In the genomic region with DNA sequence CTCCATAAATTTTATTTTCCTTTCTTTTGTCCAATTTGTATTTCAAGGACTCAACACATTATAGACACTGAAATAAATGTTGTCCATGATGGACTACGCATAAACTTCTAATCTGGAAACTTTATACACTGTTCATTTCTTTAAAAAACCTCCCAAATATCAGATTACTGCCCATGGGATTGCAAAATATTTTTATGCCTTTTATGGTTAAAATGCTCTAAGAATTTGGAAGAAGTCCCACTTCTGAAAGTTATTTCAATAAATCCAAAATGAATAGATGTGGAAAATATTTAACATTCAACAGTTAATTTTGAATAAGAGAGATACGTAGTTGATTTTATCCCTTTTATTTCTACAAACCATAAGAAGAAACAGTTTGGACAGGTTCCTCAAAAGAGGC, we compare ENCODE assay signal across 26 cellular contexts. TPM values are rescaled to one million over a fixed set of nuclear protein-coding genes. Genes with fewer than 3 reads are reported as not detected.
DNase-seq lines count a peak whose midpoint lies in the region; ATAC-seq and TF ChIP-seq lines count a peak whose summit lies in the region.
"Had no signal": no experiment of that assay in that cellular context is flagged by ENCODE, and none has a peak within 500 bp of the region (broad histone marks: within the 10 kb centered on the region; RNA-seq: fewer than 3 reads in every experiment).

No MANE protein-coding gene starts in this region.

- no peaks in the 10 kb centered on the region for H3K36me3 ChIP-seq in osteoblast (ENCODE audit: insufficient read depth, low read length)

- H3K27ac ChIP-seq in osteoblast (ENCODE audit: low read depth, low read length) = no peak overlapping the region
- H3K27ac ChIP-seq: HL-60 had no signal

- H4K20me1 ChIP-seq in osteoblast (ENCODE audit: insufficient read depth, low read length) = no peaks in the 10 kb centered on the region

- DNase-seq in AG10803 (ENCODE audit: low read depth) (peak; percentile 33), astrocyte of the cerebellum (ENCODE audit: low read depth) (peak; percentile 3), fibroblast of peridontal ligament (ENCODE audit: extremely low read depth) (peak; percentile 85), osteoblast (ENCODE audit: insufficient read length, low spot score, missing footprints) (no peak), NCI-H345 treated with DMSO at 0.1 percent for 48 hours (lab: John Stamatoyannopoulos, UW; ENCODE audit: unreplicated experiment) (no peak), left lobe of liver (ENCODE audit: low spot score) (no peak), NCI-H1930 (lab: John Stamatoyannopoulos, UW) (no peak)
- DNase-seq: 8988T, DMS53, EL, GF-D8, KBM-7, NCI-H1105, NCI-H146, NCI-H2081, NCI-H2171, NCI-H345, NCI-H524 treated with DMSO at 0.1 percent for 48 hours, NCI-H82, SIG-M5 had no signal

- no peaks in the 10 kb centered on the region for H3K27me3 ChIP-seq in osteoblast (ENCODE audit: insufficient read depth, low read length)

- in situ Hi-C loops in astrocyte of the cerebellum (cut with HindIII; ENCODE audit: low sequenced_read_pairs) = no loop called here

- no peak overlapping the region for H3K4me3 ChIP-seq in AG10803 (ENCODE audit: low read length)
- H3K4me3 ChIP-seq in astrocyte of the cerebellum (ENCODE audit: low read depth, low read length) = no peak overlapping the region
- H3K4me3 ChIP-seq in osteoblast (ENCODE audit: insufficient read depth, low read length) = no peak overlapping the region

- H3K4me1 ChIP-seq in osteoblast (ENCODE audit: insufficient read depth, low read length) = peaks cover 4% of the 10 kb centered on the region

- no peak for ATAC-seq in left lobe of liver
- ATAC-seq in HG02759 (IDR thresholded peaks at IDR 0.05; ENCODE audit: unreplicated experiment) = no peak
- ATAC-seq: HepG2, Panc1 had no signal

- H3K4me2 ChIP-seq in osteoblast (ENCODE audit: insufficient read depth, low read length) = no peak overlapping the region

- no peaks in the 10 kb centered on the region for H3K79me2 ChIP-seq in osteoblast (ENCODE audit: insufficient read depth, low read length)

- H2AFZ ChIP-seq in osteoblast (ENCODE audit: low read length) = peak overlapping the region; percentile 38

- H3K9me3 ChIP-seq in osteoblast (ENCODE audit: low read depth, low read length) = no peaks in the 10 kb centered on the region

- TF ChIP-seq CTCF in AG10803 (conservative IDR thresholded peaks at IDR 0.05; ENCODE audit: low read length) = no peak
- no peak for TF ChIP-seq CTCF in astrocyte of the cerebellum (IDR thresholded peaks at IDR 0.05; ENCODE audit: low read depth, low read length, missing control alignments)
- no peak for TF ChIP-seq CTCF in osteoblast (IDR thresholded peaks at IDR 0.05; ENCODE audit: extremely low read depth, low read depth, low read length)

RNA-seq across cellular contexts. Expression of a gene that starts 46.1 kb away (rescaled TPM):
- total RNA-seq in osteoblast (2.2 and 3.5 TPM in 2 replicates), left lobe of liver (not detected)
- total RNA-seq: B cell, HepG2, HT-29 had no signal

Comparison
In these comparisons a context has a peak if more than half of its experiments do, and no peak if none do; other contexts are left out.
1. DNase-seq: peak in AG10803 (single experiment), astrocyte of the cerebellum (single experiment) and fibroblast of peridontal ligament (single experiment); none in osteoblast (single experiment), NCI-H345 treated with DMSO at 0.1 percent for 48 hours (single experiment), left lobe of liver (single experiment) and NCI-H1930 (0 of 2).